Comparison of ENCODE assay signal across 11 cellular contexts in the genomic region with DNA sequence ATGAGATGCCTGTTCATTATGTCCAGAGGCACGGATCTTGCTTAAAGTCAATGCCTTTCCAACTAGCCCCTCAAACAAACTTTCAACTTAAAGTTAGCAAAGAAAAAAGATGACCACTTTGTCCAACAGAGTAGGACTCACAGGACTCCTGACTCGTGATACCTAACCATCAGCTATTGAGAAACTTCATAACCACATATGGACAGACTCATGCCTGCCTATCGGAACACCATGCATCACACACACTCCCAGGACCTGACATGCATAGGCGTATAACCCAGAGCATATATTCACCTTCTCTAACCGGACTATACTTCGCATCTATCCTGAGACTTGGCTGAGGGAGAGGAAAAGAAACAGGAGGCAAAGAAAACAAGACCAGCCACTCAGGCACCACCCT. TPM values are rescaled to one million over a fixed set of nuclear protein-coding genes. Genes with fewer than 3 reads are reported as not detected.
DNase-seq lines count a peak whose midpoint lies in the region; ATAC-seq and TF ChIP-seq lines count a peak whose summit lies in the region.
"Had no signal": no experiment of that assay in that cellular context is flagged by ENCODE, and none has a peak within 500 bp of the region (broad histone marks: within the 10 kb centered on the region; RNA-seq: fewer than 3 reads in every experiment).

No MANE protein-coding gene starts in this region.

- TF ChIP-seq CTCF in foreskin fibroblast (IDR thresholded peaks at IDR 0.05; ENCODE audit: low read depth, low read length): no peak

- POLR2A ChIA-PET in activated CD4-positive, alpha-beta T cell treated with anti-CD3 and anti-CD28 coated beads, Interleukin-2, amount 10 ng/mL, durations not matched to agents 7 days and 5 days (lab: Charles Lee): no interaction called here

- peaks cover 39% of the 10 kb centered on the region for H3K4me1 Mint-ChIP-seq in activated CD4-positive, alpha-beta T cell treated with anti-CD3 and anti-CD28 coated beads, Interleukin-2, amount 10 ng/mL, durations not matched to agents 7 days and 5 days
- H3K4me1 Mint-ChIP-seq in activated T-helper 17 cell treated with anti-CD3 and anti-CD28 coated beads, Interleukin-2, amount 50 U/mL, for 72 hours: peaks cover 38% of the 10 kb centered on the region
- peaks cover 45% of the 10 kb centered on the region for H3K4me1 Mint-ChIP-seq in stimulated activated effector memory CD8-positive, alpha-beta T cell treated with anti-CD3 and anti-CD28 coated beads, Interleukin-12 subunit alpha, Interleukin-12 subunit beta, amount 100 ng/mL, for 72 hours

- peak overlapping the region; percentile 69 to 81 for H3K4me3 ChIP-seq in foreskin fibroblast (ENCODE audit: low read depth in 1 of 2, low read length in 2 of 2)
- H3K4me3 ChIP-seq: SJCRH30 had no signal

- no peaks in the 10 kb centered on the region for H3K9me3 Mint-ChIP-seq in activated CD4-positive, alpha-beta T cell treated with anti-CD3 and anti-CD28 coated beads, Interleukin-2, amount 10 ng/mL, durations not matched to agents 7 days and 5 days
- no peaks in the 10 kb centered on the region for H3K9me3 Mint-ChIP-seq in activated T-helper 17 cell treated with anti-CD3 and anti-CD28 coated beads, Interleukin-2, amount 50 U/mL, for 72 hours
- H3K9me3 Mint-ChIP-seq in stimulated activated effector memory CD8-positive, alpha-beta T cell treated with anti-CD3 and anti-CD28 coated beads, Interleukin-12 subunit alpha, Interleukin-12 subunit beta, amount 100 ng/mL, for 72 hours: no peaks in the 10 kb centered on the region

- DNase-seq in activated CD4-positive, alpha-beta T cell treated with anti-CD3 and anti-CD28 coated beads, Interleukin-2, amount 10 ng/mL, durations not matched to agents 7 days and 5 days: no peak
- no peak for DNase-seq in activated CD4-positive, alpha-beta T cell treated with anti-CD3 and anti-CD28 coated beads for 1 hour
- DNase-seq in foreskin fibroblast (peak; percentile 59 to 77), NOMO-1 treated with dmso at 0.1 percent for 144 hours (lab: John Stamatoyannopoulos, UW; ENCODE audit: unreplicated experiment) (no peak), hippocampal formation (lab: John Stamatoyannopoulos, UW) (no peak)
- DNase-seq in stimulated activated effector memory CD8-positive, alpha-beta T cell treated with anti-CD3 and anti-CD28 coated beads, Interleukin-12 subunit alpha, Interleukin-12 subunit beta, amount 100 ng/mL, for 72 hours (ENCODE audit: low spot score in 2 of 2): no peak
- DNase-seq: activated naive CD4-positive, alpha-beta T cell; NCI-H1092; SJCRH30 had no signal

- H3K36me3 Mint-ChIP-seq in activated CD4-positive, alpha-beta T cell treated with anti-CD3 and anti-CD28 coated beads, Interleukin-2, amount 10 ng/mL, durations not matched to agents 7 days and 5 days (ENCODE audit: low read depth): peaks cover 46% of the 10 kb centered on the region
- peaks cover 69% of the 10 kb centered on the region for H3K36me3 Mint-ChIP-seq in activated T-helper 17 cell treated with anti-CD3 and anti-CD28 coated beads, Interleukin-2, amount 50 U/mL, for 72 hours (ENCODE audit: low read depth)
- H3K36me3 Mint-ChIP-seq in stimulated activated effector memory CD8-positive, alpha-beta T cell treated with anti-CD3 and anti-CD28 coated beads, Interleukin-12 subunit alpha, Interleukin-12 subunit beta, amount 100 ng/mL, for 72 hours: peaks cover 65% of the 10 kb centered on the region

- no peak for ATAC-seq in activated T-helper 17 cell treated with anti-CD3 and anti-CD28 coated beads, Interleukin-2, amount 50 U/mL, for 72 hours (replicated peaks)
- ATAC-seq in stimulated activated effector memory CD8-positive, alpha-beta T cell treated with anti-CD3 and anti-CD28 coated beads, Interleukin-12 subunit alpha, Interleukin-12 subunit beta, amount 100 ng/mL, for 72 hours: no peak
- ATAC-seq in HG02973 (IDR thresholded peaks at IDR 0.05; ENCODE audit: unreplicated experiment): no peak

- H3K4me3 Mint-ChIP-seq in activated CD4-positive, alpha-beta T cell treated with anti-CD3 and anti-CD28 coated beads, Interleukin-2, amount 10 ng/mL, durations not matched to agents 7 days and 5 days: peak overlapping the region; percentile 87
- peak overlapping the region; percentile 94 for H3K4me3 Mint-ChIP-seq in activated T-helper 17 cell treated with anti-CD3 and anti-CD28 coated beads, Interleukin-2, amount 50 U/mL, for 72 hours
- H3K4me3 Mint-ChIP-seq in stimulated activated effector memory CD8-positive, alpha-beta T cell treated with anti-CD3 and anti-CD28 coated beads, Interleukin-12 subunit alpha, Interleukin-12 subunit beta, amount 100 ng/mL, for 72 hours: peak overlapping the region; percentile 95

- H3K27me3 Mint-ChIP-seq in activated CD4-positive, alpha-beta T cell treated with anti-CD3 and anti-CD28 coated beads, Interleukin-2, amount 10 ng/mL, durations not matched to agents 7 days and 5 days: no peaks in the 10 kb centered on the region
- no peaks in the 10 kb centered on the region for H3K27me3 Mint-ChIP-seq in activated T-helper 17 cell treated with anti-CD3 and anti-CD28 coated beads, Interleukin-2, amount 50 U/mL, for 72 hours

- no peak overlapping the region for H3K27ac Mint-ChIP-seq in activated CD4-positive, alpha-beta T cell treated with anti-CD3 and anti-CD28 coated beads, Interleukin-2, amount 10 ng/mL, durations not matched to agents 7 days and 5 days
- H3K27ac Mint-ChIP-seq in activated T-helper 17 cell treated with anti-CD3 and anti-CD28 coated beads, Interleukin-2, amount 50 U/mL, for 72 hours: peak overlapping the region; percentile 39
- no peak overlapping the region for H3K27ac Mint-ChIP-seq in stimulated activated effector memory CD8-positive, alpha-beta T cell treated with anti-CD3 and anti-CD28 coated beads, Interleukin-12 subunit alpha, Interleukin-12 subunit beta, amount 100 ng/mL, for 72 hours

- CTCF ChIA-PET in activated CD4-positive, alpha-beta T cell treated with anti-CD3 and anti-CD28 coated beads, Interleukin-2, amount 10 ng/mL, durations not matched to agents 7 days and 5 days (lab: Charles Lee): no interaction called here

RNA-seq across cellular contexts. Expression of gene PIP4K2B, which starts 2.3 kb away (rescaled TPM):
- total RNA-seq in activated CD4-positive, alpha-beta T cell treated with anti-CD3 and anti-CD28 coated beads, Interleukin-2, amount 10 ng/mL, durations not matched to agents 7 days and 5 days: 10 to 100 TPM; 49.4 to 52.6 TPM
- 10 to 100 TPM; 37.1 to 43.8 TPM for total RNA-seq in activated T-helper 17 cell treated with anti-CD3 and anti-CD28 coated beads, Interleukin-2, amount 50 U/mL, for 72 hours

RNA-seq across cellular contexts. Expression of gene CWC25, which starts 28.0 kb away (rescaled TPM):
- 10 to 100 TPM; 27.2 to 30.5 TPM for total RNA-seq in activated CD4-positive, alpha-beta T cell treated with anti-CD3 and anti-CD28 coated beads, Interleukin-2, amount 10 ng/mL, durations not matched to agents 7 days and 5 days
- 10 to 100 TPM; 28.1 to 37.1 TPM for total RNA-seq in activated T-helper 17 cell treated with anti-CD3 and anti-CD28 coated beads, Interleukin-2, amount 50 U/mL, for 72 hours

RNA-seq across cellular contexts. Expression of gene PSMB3, which starts 44.5 kb away (rescaled TPM):
- 100 to 1,000 TPM; 262 to 294 TPM for total RNA-seq in activated CD4-positive, alpha-beta T cell treated with anti-CD3 and anti-CD28 coated beads, Interleukin-2, amount 10 ng/mL, durations not matched to agents 7 days and 5 days
- total RNA-seq in activated T-helper 17 cell treated with anti-CD3 and anti-CD28 coated beads, Interleukin-2, amount 50 U/mL, for 72 hours: 100 to 1,000 TPM; 235 to 375 TPM

RNA-seq across cellular contexts. Expression of gene PCGF2, which starts 49.0 kb away (rescaled TPM):
- under 1 TPM; 0.22 to 0.23 TPM for total RNA-seq in activated CD4-positive, alpha-beta T cell treated with anti-CD3 and anti-CD28 coated beads, Interleukin-2, amount 10 ng/mL, durations not matched to agents 7 days and 5 days
- total RNA-seq in activated T-helper 17 cell treated with anti-CD3 and anti-CD28 coated beads, Interleukin-2, amount 50 U/mL, for 72 hours: 1 to 10 TPM; 1.6 to 4.3 TPM

RNA-seq across cellular contexts. Expression of gene RPL23, which starts 56.4 kb away (rescaled TPM):
- total RNA-seq in activated CD4-positive, alpha-beta T cell treated with anti-CD3 and anti-CD28 coated beads, Interleukin-2, amount 10 ng/mL, durations not matched to agents 7 days and 5 days: 1,000 to 10,000 TPM; 1,147 to 1,160 TPM
- total RNA-seq in activated T-helper 17 cell treated with anti-CD3 and anti-CD28 coated beads, Interleukin-2, amount 50 U/mL, for 72 hours: 1,000 to 10,000 TPM; 1,686 to 2,077 TPM

Comparison
In these comparisons a context has a peak if more than half of its experiments do, and no peak if none do; other contexts are left out.
1. DNase-seq: peak in foreskin fibroblast (2 of 2); none in activated CD4-positive, alpha-beta T cell treated with anti-CD3 and anti-CD28 coated beads, Interleukin-2, amount 10 ng/mL, durations not matched to agents 7 days and 5 days (single experiment), activated CD4-positive, alpha-beta T cell treated with anti-CD3 and anti-CD28 coated beads for 1 hour (single experiment), stimulated activated effector memory CD8-positive, alpha-beta T cell treated with anti-CD3 and anti-CD28 coated beads, Interleukin-12 subunit alpha, Interleukin-12 subunit beta, amount 100 ng/mL, for 72 hours (0 of 2), NOMO-1 treated with dmso at 0.1 percent for 144 hours (single experiment) and hippocampal formation (0 of 2).
2. Peak in every context shown above with its lines, with median percentiles within 50 percentile points of each other: H3K4me3 Mint-ChIP-seq.